Comparison of ENCODE assay signal across 21 cellular contexts in genomic region chr5:168299372-168299771, GRCh38. TPM values are rescaled to one million over a fixed set of nuclear protein-coding genes. Genes with fewer than 3 reads are reported as not detected.
A peak's percentile ranks its signal among the peaks of the same experiment; 100 is the strongest.
DNase-seq lines count a peak whose midpoint lies in the region; ATAC-seq and TF ChIP-seq lines count a peak whose summit lies in the region.
"Had no signal": no experiment of that assay in that cellular context is flagged by ENCODE, and none has a peak within 500 bp of the region (broad histone marks: within the 10 kb centered on the region; RNA-seq: fewer than 3 reads in every experiment).

No MANE protein-coding gene starts in this region.

- H3K36me3 ChIP-seq in HEK293 (ENCODE audit: control insufficient read depth in 2 of 2, insufficient read depth in 1 of 2, low read length in 2 of 2), result no peaks in the 10 kb centered on the region
- H3K36me3 ChIP-seq in iPS-18a (ENCODE audit: control insufficient read depth, low read depth, low read length), result no peaks in the 10 kb centered on the region

- no peak for DNase-seq in WTC11 (ENCODE audit: low spot score)
- DNase-seq in progenitor cell of endocrine pancreas (ENCODE audit: low spot score, unreplicated experiment), result no peak
- no peak for DNase-seq in SW480 (ENCODE audit: low spot score)
- no peak for DNase-seq in left lobe of liver (ENCODE audit: low spot score)
- DNase-seq in kidney glomerular epithelial cell (lab: John Stamatoyannopoulos, UW), result no peak
- DNase-seq: Caco-2, EL, GOT3, MV-4-11, NCI-H146, NCI-H2081, NCI-H226, NCI-H524 treated with DMSO at 0.1 percent for 48 hours, Right ventricle myocardium superior had no signal

- H3K27ac ChIP-seq in HEK293 (ENCODE audit: extremely low read depth, low read depth, low read length) (no peak overlapping the region), iPS-18a (ENCODE audit: low read length) (no peak overlapping the region)
- H3K27ac ChIP-seq: HL-60, SK-N-MC had no signal

- H3K4me3 ChIP-seq in HEK293 (ENCODE audit: low read depth, low read length) (no peak overlapping the region), iPS-18a (ENCODE audit: low read length) (peak overlapping the region; percentile 7)
- H3K4me3 ChIP-seq: K562, SK-N-MC had no signal

- H3K27me3 Mint-ChIP-seq in WTC11 (ENCODE audit: low read depth) (no peaks in the 10 kb centered on the region), progenitor cell of endocrine pancreas (no peaks in the 10 kb centered on the region)

- H3K9me3 ChIP-seq in HEK293 (ENCODE audit: control insufficient read depth, insufficient read depth, low read depth, low read length) (no peaks in the 10 kb centered on the region), iPS-18a (ENCODE audit: control insufficient read depth, low read depth, low read length) (no peaks in the 10 kb centered on the region)
- H3K9me3 ChIP-seq: Caco-2 had no signal

- ATAC-seq in WTC11, result no peak
- no peak for ATAC-seq in HG03565 (IDR thresholded peaks at IDR 0.05; ENCODE audit: unreplicated experiment)
- ATAC-seq in left lobe of liver, result no peak
- ATAC-seq: K562, Panc1 had no signal

- no peaks in the 10 kb centered on the region for H3K27me3 ChIP-seq in iPS-18a (ENCODE audit: control insufficient read depth, insufficient read depth, low read length)

- no peaks in the 10 kb centered on the region for H3K4me1 ChIP-seq in HEK293 (ENCODE audit: control insufficient read depth, insufficient read depth, low read length)
- peaks cover 56% of the 10 kb centered on the region for H3K4me1 ChIP-seq in iPS-18a (ENCODE audit: control insufficient read depth, low read depth, low read length)

- H3K9me3 Mint-ChIP-seq in WTC11 (no peaks in the 10 kb centered on the region), progenitor cell of endocrine pancreas (ENCODE audit: low read depth) (no peaks in the 10 kb centered on the region)

- POLR2A ChIA-PET in HEK293 (lab: Yijun Ruan, JAX) (no interaction called here), WTC11 (lab: Charles Lee) (no interaction called here)

- H3K36me3 Mint-ChIP-seq in WTC11, result no peaks in the 10 kb centered on the region
- H3K36me3 Mint-ChIP-seq in progenitor cell of endocrine pancreas (ENCODE audit: insufficient read depth), result peaks cover 8% of the 10 kb centered on the region

- H3K9ac ChIP-seq in iPS-18a (ENCODE audit: low read length), result no peak overlapping the region

- TF ChIP-seq CTCF in HEK293 (tag by site-specific recombination; IDR thresholded peaks at IDR 0.05), result no peak
- no peak for TF ChIP-seq CTCF in WTC11 (IDR thresholded peaks at IDR 0.05)
- no peak for TF ChIP-seq CTCF in progenitor cell of endocrine pancreas (IDR thresholded peaks at IDR 0.05; ENCODE audit: unreplicated experiment)

- H3K4me3 Mint-ChIP-seq in WTC11 (no peak overlapping the region), progenitor cell of endocrine pancreas (ENCODE audit: low read depth) (no peak overlapping the region)

- H3K27ac Mint-ChIP-seq in WTC11 (peak overlapping the region; percentile 17; the same call in 1 of the 2 replicates), progenitor cell of endocrine pancreas (peak overlapping the region; percentile 33)

- H3K4me1 Mint-ChIP-seq in WTC11 (peaks cover 79% of the 10 kb centered on the region), progenitor cell of endocrine pancreas (ENCODE audit: low read depth) (peaks cover 63% of the 10 kb centered on the region)

- CTCF ChIA-PET in HEK293 (lab: Yijun Ruan, JAX), result no interaction called here
- CTCF ChIA-PET in WTC11 (lab: Charles Lee), result interaction anchor here (2.4 kb wide), 1 partner anchor 12 kb away, joined by 9 read pairs; no protein-coding TSS in a partner anchor

TF ChIP-seq in HEK293, 187 proteins besides CTCF, POLR2A, EP300 and RAD21:
- TF ChIP-seq ZNF132 (tag by site-specific recombination; IDR thresholded peaks at IDR 0.05; ENCODE audit: borderline replicate concordance) (no peak), ZNF341 (tag by site-specific recombination; IDR thresholded peaks at IDR 0.05; ENCODE audit: low read depth) (peak; percentile 94)
TF ChIP-seq in HEK293: peak in this region for 1.

TF ChIP-seq in WTC11, 78 proteins besides CTCF, POLR2A, EP300 and RAD21:
- TF ChIP-seq TCF7 (CRISPR knock-in tag; IDR thresholded peaks at IDR 0.05; ENCODE audit: low read depth), result no peak
- no peak for TF ChIP-seq ELF4 (CRISPR knock-in tag; IDR thresholded peaks at IDR 0.05; ENCODE audit: low read depth)
- TF ChIP-seq OVOL2 (CRISPR knock-in tag; IDR thresholded peaks at IDR 0.05; ENCODE audit: borderline replicate concordance), result no peak
- TF ChIP-seq E2F5 (CRISPR knock-in tag; IDR thresholded peaks at IDR 0.05), result no peak
- no peak for TF ChIP-seq ZBTB21 (CRISPR knock-in tag; IDR thresholded peaks at IDR 0.05; ENCODE audit: borderline replicate concordance)
- TF ChIP-seq HMGXB4 (CRISPR knock-in tag; IDR thresholded peaks at IDR 0.05), result no peak
- no peak for TF ChIP-seq TP53 (CRISPR knock-in tag; IDR thresholded peaks at IDR 0.05)
- TF ChIP-seq ZNF396 (CRISPR knock-in tag; IDR thresholded peaks at IDR 0.05; ENCODE audit: borderline replicate concordance), result no peak
- no peak for TF ChIP-seq ATF1 (CRISPR knock-in tag; IDR thresholded peaks at IDR 0.05)
- TF ChIP-seq PREB (CRISPR knock-in tag; IDR thresholded peaks at IDR 0.05; ENCODE audit: borderline replicate concordance), result no peak
- TF ChIP-seq ZNF512 (CRISPR knock-in tag; IDR thresholded peaks at IDR 0.05; ENCODE audit: borderline replicate concordance), result no peak
- TF ChIP-seq EMX1 (CRISPR knock-in tag; IDR thresholded peaks at IDR 0.05), result no peak
- TF ChIP-seq SMAD3 (CRISPR knock-in tag; IDR thresholded peaks at IDR 0.05; ENCODE audit: borderline replicate concordance), result no peak
- TF ChIP-seq ZNF263 (CRISPR knock-in tag; IDR thresholded peaks at IDR 0.05; ENCODE audit: low read depth), result no peak
- no peak for TF ChIP-seq ZBTB43 (CRISPR knock-in tag; IDR thresholded peaks at IDR 0.05)
- no peak for TF ChIP-seq USF1 (CRISPR knock-in tag; IDR thresholded peaks at IDR 0.05)

RNA-seq across cellular contexts. Expression of gene WWC1, which starts 7.9 kb away (rescaled TPM):
- total RNA-seq in WTC11 (2021), result 29.1 to 48.4 TPM (median 31.6 TPM) in 3 replicates
- 62.3 and 70.3 TPM in 2 replicates for total RNA-seq in progenitor cell of endocrine pancreas
- total RNA-seq in left lobe of liver, result 11.2 TPM
